25 cellular contexts compared by ENCODE assay signal in the genomic region with DNA sequence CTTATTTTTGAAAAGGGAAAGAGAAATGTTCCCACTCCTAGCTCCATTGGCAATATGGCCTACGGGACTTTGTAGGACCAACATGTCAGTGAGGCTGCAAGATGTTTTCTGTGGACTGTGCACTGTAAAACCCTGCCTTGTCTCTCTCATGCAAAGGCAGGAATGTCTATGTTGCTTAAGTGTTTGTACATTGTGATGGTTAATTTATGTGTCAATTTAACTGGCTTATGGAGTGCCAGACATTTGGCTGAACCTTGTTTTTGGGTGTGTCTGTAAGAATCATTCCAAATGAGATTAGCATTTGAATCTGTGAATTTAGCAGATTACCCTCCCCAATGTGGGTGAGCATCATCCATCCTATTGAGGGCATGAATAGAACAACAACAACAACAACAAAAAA. TPM values are rescaled to one million over a fixed set of nuclear protein-coding genes. Genes with fewer than 3 reads are reported as not detected.
"Had no signal": no experiment of that assay in that cellular context is flagged by ENCODE, and none has a peak within 500 bp of the region (broad histone marks: within the 10 kb centered on the region; RNA-seq: fewer than 3 reads in every experiment).

No MANE protein-coding gene starts in this region.

- H3K9me3 ChIP-seq: esophagus squamous epithelium, gastrocnemius medialis, heart right ventricle, left lung, lower lobe of right lung, mucosa of descending colon had no signal

- H3K36me3 ChIP-seq: esophagus squamous epithelium, gastrocnemius medialis, heart right ventricle, left lung, lower lobe of right lung had no signal

- H3K27ac ChIP-seq: epithelial cell of prostate, esophagus squamous epithelium, gastrocnemius medialis, heart right ventricle, left lung, lower lobe of right lung had no signal

- DNase-seq: cortex of kidney; effector CD8-positive, alpha-beta T cell; effector memory CD8-positive, alpha-beta T cell; endodermal cell; erythroblast; esophagus squamous epithelium; foreskin fibroblast; foreskin melanocyte; gastrocnemius medialis; glutamatergic neuron; head of caudate nucleus; heart right ventricle; hippocampal formation; left cardiac atrium; left ventricle myocardium superior; lower lobe of right lung; mesenchymal stem cell; mucosa of descending colon; naive B cell; naive thymus-derived CD8-positive, alpha-beta T cell had no signal

- FAIRE-seq: endometrium, islet of Langerhans, keratinocyte had no signal

- H3K4me1 ChIP-seq: left lung had no signal

- H3K4me3 ChIP-seq: esophagus squamous epithelium, gastrocnemius medialis, heart right ventricle, left lung, lower lobe of right lung, mucosa of descending colon had no signal

RNA-seq across cellular contexts. Expression of a gene that starts 4.1 kb away (rescaled TPM):
- total RNA-seq: naive thymus-derived CD8-positive, alpha-beta T cell had no signal
- polyA plus RNA-seq: naive thymus-derived CD8-positive, alpha-beta T cell had no signal
